In genomic region chr1:156815307-156815826, GRCh38 we compare ENCODE assay signal across 8 cellular contexts. TPM values are rescaled to one million over a fixed set of nuclear protein-coding genes. Genes with fewer than 3 reads are reported as not detected.
DNase-seq lines count a peak whose midpoint lies in the region; ATAC-seq and TF ChIP-seq lines count a peak whose summit lies in the region.

No MANE protein-coding gene starts in this region.

- H3K4me1 ChIP-seq in Caco-2 (peaks cover 11% of the 10 kb centered on the region; the same call in 1 of the 2 replicates), fibroblast of lung (ENCODE audit: control insufficient read depth, extremely low read depth, insufficient read depth, low read length) (peaks cover 16% of the 10 kb centered on the region), ovary (ENCODE audit: insufficient read depth) (peaks cover 5% of the 10 kb centered on the region)

- no peaks in the 10 kb centered on the region for H3K4me1 Mint-ChIP-seq in Caco-2 (ENCODE audit: low read depth, unreplicated experiment)

- TF ChIP-seq POLR2A in ovary (IDR thresholded peaks at IDR 0.05): no peak

- H4K20me1 ChIP-seq in fibroblast of lung (ENCODE audit: control insufficient read depth, extremely low read depth, insufficient read depth, low read length): no peaks in the 10 kb centered on the region

- TF ChIP-seq CTCF in Caco-2 (IDR thresholded peaks at IDR 0.05; ENCODE audit: insufficient read depth in 1 of 2, low read depth in 1 of 2, low read length in 1 of 2, severe bottlenecking in 1 of 2, unreplicated experiment in 1 of 2) (no peak), RWPE1 (conservative IDR thresholded peaks at IDR 0.05; ENCODE audit: low read depth) (no peak), fibroblast of lung (conservative IDR thresholded peaks at IDR 0.05 in 1 of 2, IDR thresholded peaks at IDR 0.05 in 1 of 2; ENCODE audit: low read depth in 1 of 2, low read length in 2 of 2) (peak in 1 of 2 donors; percentile 7), ovary (IDR thresholded peaks at IDR 0.05) (no peak)

- H3K9ac ChIP-seq in fibroblast of lung (ENCODE audit: insufficient read depth, low read length): no peak overlapping the region

- no peaks in the 10 kb centered on the region for H3K27me3 Mint-ChIP-seq in Caco-2 (ENCODE audit: insufficient read depth, unreplicated experiment)

- H3K9me3 ChIP-seq in Caco-2 (no peaks in the 10 kb centered on the region), fibroblast of lung (ENCODE audit: control insufficient read depth, insufficient read depth, low read depth, low read length) (no peaks in the 10 kb centered on the region), ovary (no peaks in the 10 kb centered on the region)

- TF ChIP-seq EP300 in ovary (IDR thresholded peaks at IDR 0.05): peak; percentile 45

- intact Hi-C loops in Caco-2 (cut with micrococcal nuclease; ENCODE audit: unreplicated experiment) (loop anchor here (2.0 kb wide), 2 partner anchors 19 to 43 kb away; partner anchors contain the start of gene INSRR), ovary (cut with DNase I) (no loop called here)

- H3K27ac Mint-ChIP-seq in Caco-2 (ENCODE audit: unreplicated experiment): no peak overlapping the region

- ATAC-seq in HG03108 (IDR thresholded peaks at IDR 0.05; ENCODE audit: unreplicated experiment): no peak
- ATAC-seq in GM19328 (IDR thresholded peaks at IDR 0.05; ENCODE audit: unreplicated experiment): no peak

- no peaks in the 10 kb centered on the region for H3K79me2 ChIP-seq in fibroblast of lung (ENCODE audit: control insufficient read depth, insufficient read depth, low read length)

- BruUV-seq in Caco-2 (replicated peaks; lab: Mats Ljungman, UMichigan): no TSS peak

- no peaks in the 10 kb centered on the region for H3K9me3 Mint-ChIP-seq in Caco-2 (ENCODE audit: unreplicated experiment)

- DNase-seq in Caco-2 (no peak), RWPE1 (ENCODE audit: low spot score) (peak; percentile 36), fibroblast of lung (ENCODE audit: low read depth in 2 of 2) (peak; percentile 70 to 90), ovary (peak in 1 of 5 donors; percentile 67), NCI-H2196 (lab: John Stamatoyannopoulos, UW; ENCODE audit: unreplicated experiment) (no peak), NCI-H2107 treated with DMSO at 0.1 percent for 48 hours (lab: John Stamatoyannopoulos, UW; ENCODE audit: unreplicated experiment) (no peak)

- WGBS in ovary, 3 donors: 55 to 65% (median 61%) methylated on average over 5 of the region's 5 CpGs

- H3K4me2 ChIP-seq in fibroblast of lung (ENCODE audit: extremely low read depth, insufficient read depth, low read length): no peak overlapping the region

- CTCF ChIA-PET in Caco-2 (lab: Charles Lee): interaction anchor here (0.7 to 2.0 kb wide), 2 partner anchors 42 to 45 kb away, joined by 3 to 35 read pairs; partner anchors contain the start of gene NTRK1
- CTCF ChIA-PET in RWPE1 (lab: Yijun Ruan, JAX): interaction anchor here (0.7 kb wide), 1 partner anchor 127 kb away, joined by 3 read pairs; no protein-coding TSS in a partner anchor

- POLR2A ChIA-PET in Caco-2 (lab: Charles Lee) (no interaction called here), RWPE1 (lab: Yijun Ruan, JAX; ENCODE audit: low non-redundant PET) (no interaction called here)

- H3K27ac ChIP-seq in RWPE1 (peak overlapping the region; percentile 69), fibroblast of lung (ENCODE audit: insufficient read depth, low read length) (peak overlapping the region; percentile 27), ovary (peak overlapping the region in 1 of 2 donors; percentile 30)

- H3K27me3 ChIP-seq in Caco-2 (replicated peaks; ENCODE audit: control insufficient read depth, insufficient read depth, low read length): no peaks in the 10 kb centered on the region
- peaks cover 5% of the 10 kb centered on the region for H3K27me3 ChIP-seq in fibroblast of lung (ENCODE audit: control insufficient read depth, insufficient read depth, low read length)
- no peaks in the 10 kb centered on the region for H3K27me3 ChIP-seq in ovary

- H3K4me3 Mint-ChIP-seq in Caco-2 (ENCODE audit: unreplicated experiment): peak overlapping the region; percentile 39

- H3K36me3 ChIP-seq in Caco-2 (ENCODE audit: control insufficient read depth, insufficient read depth, low read length) (no peaks in the 10 kb centered on the region), fibroblast of lung (ENCODE audit: control insufficient read depth, insufficient read depth, low read length) (no peaks in the 10 kb centered on the region), ovary (no peaks in the 10 kb centered on the region)

- no peak overlapping the region for H2AFZ ChIP-seq in fibroblast of lung (ENCODE audit: low read length)

- no peak overlapping the region for H3K4me3 ChIP-seq in Caco-2 (ENCODE audit: low read depth, low read length)
- no peak overlapping the region for H3K4me3 ChIP-seq in fibroblast of lung (replicated peaks in 1 of 4; ENCODE audit: control extremely low read depth in 1 of 4, insufficient read depth in 1 of 4, low read depth in 3 of 4, low read length in 4 of 4)
- H3K4me3 ChIP-seq in ovary: no peak overlapping the region

- no peaks in the 10 kb centered on the region for H3K36me3 Mint-ChIP-seq in Caco-2 (ENCODE audit: insufficient read depth, unreplicated experiment)

RNA-seq across cellular contexts. Expression of gene SH2D2A, which starts 1.3 kb away (rescaled TPM):
- 5.5 and 6.5 TPM in 2 replicates for total RNA-seq in Caco-2 (2022)
- not detected in 2 replicates for total RNA-seq in fibroblast of lung
- polyA plus RNA-seq in fibroblast of lung: not detected in 2 replicates
- polyA plus RNA-seq in fibroblast of lung (2012): 0.08 and 0.16 TPM in 2 replicates
- not detected in 2 replicates for polyA minus RNA-seq in fibroblast of lung (ENCODE audit: low replicate concordance)
- total RNA-seq in ovary: 1 to 10 TPM in 4 of 7 donors, under 1 TPM in 3; 0.40 to 2.8 (median 1.4) TPM
- polyA plus RNA-seq in ovary: under 1 TPM; 0.19 to 0.65 TPM

RNA-seq across cellular contexts. Expression of gene INSRR, which starts 43.5 kb away (rescaled TPM):
- total RNA-seq in Caco-2 (2022): not detected in 2 replicates
- not detected in 2 replicates for total RNA-seq in fibroblast of lung
- polyA plus RNA-seq in fibroblast of lung: not detected in 2 replicates
- polyA plus RNA-seq in fibroblast of lung (2012): not detected in 2 replicates
- polyA minus RNA-seq in fibroblast of lung (ENCODE audit: low replicate concordance): not detected in 2 replicates
- total RNA-seq in ovary: under 1 TPM in 1 of 7 donors, not detected in 6; 0.15 TPM
- polyA plus RNA-seq in ovary: under 1 TPM in 1 of 2 donors, not detected in 1; 0.02 TPM

RNA-seq across cellular contexts. Expression of gene NTRK1, which starts 45.3 kb away (rescaled TPM):
- not detected in 2 replicates for total RNA-seq in Caco-2 (2022)
- total RNA-seq in fibroblast of lung: not detected in 2 replicates
- polyA plus RNA-seq in fibroblast of lung: not detected in 2 replicates
- polyA plus RNA-seq in fibroblast of lung (2012): not detected in 2 replicates
- polyA minus RNA-seq in fibroblast of lung (ENCODE audit: low replicate concordance): not detected in 2 replicates
- under 1 TPM in 4 of 7 donors, not detected in 3; 0.34 to 0.92 (median 0.41) TPM for total RNA-seq in ovary
- under 1 TPM in 1 of 2 donors, not detected in 1; 0.11 TPM for polyA plus RNA-seq in ovary

RNA-seq across cellular contexts. Expression of gene PRCC, which starts 48.0 kb away (rescaled TPM):
- total RNA-seq in Caco-2 (2022) (94.4 and 101 TPM in 2 replicates), fibroblast of lung (10.5 and 13.2 TPM in 2 replicates), ovary (10 to 100 TPM; 24.7 to 65.2 (median 50.9) TPM)
- polyA plus RNA-seq in fibroblast of lung (52.0 and 75.8 TPM in 2 replicates), ovary (10 to 100 TPM; 38.6 to 72.5 TPM)
- 41.9 and 48.7 TPM in 2 replicates for polyA plus RNA-seq in fibroblast of lung (2012)
- polyA minus RNA-seq in fibroblast of lung (ENCODE audit: low replicate concordance): 98.8 and 140 TPM in 2 replicates

Comparison
In these comparisons a context has a peak if more than half of its experiments do, and no peak if none do; other contexts are left out.
1. DNase-seq: peak in RWPE1 (single experiment) and fibroblast of lung (2 of 2); none in Caco-2 (0 of 2), NCI-H2196 (single experiment) and NCI-H2107 treated with DMSO at 0.1 percent for 48 hours (single experiment).